Comparison of ENCODE assay signal across 1 cellular context in genomic region chr17:42782402-42783061, GRCh38.
TF ChIP-seq lines count a peak whose summit lies in the region.

No MANE protein-coding gene starts in this region.

TF ChIP-seq in GM23338, 12 proteins besides CTCF, POLR2A, EP300 and RAD21 (continued from another document):
- TF ChIP-seq ZNF462 (CRISPR knock-in tag; IDR thresholded peaks at IDR 0.05) (no peak), POLR2AphosphoS5 (IDR thresholded peaks at IDR 0.05; ENCODE audit: low read depth) (no peak), EZH2 (IDR thresholded peaks at IDR 0.05; ENCODE audit: low read depth, unreplicated experiment) (no peak), NANOG (IDR thresholded peaks at IDR 0.05; ENCODE audit: borderline replicate concordance) (no peak), ETS1 (IDR thresholded peaks at IDR 0.05) (no peak), CREB1 (CRISPR knock-in tag; IDR thresholded peaks at IDR 0.05; ENCODE audit: low read depth) (no peak), ZNF114 (CRISPR knock-in tag; IDR thresholded peaks at IDR 0.05) (no peak), ZNF331 (CRISPR knock-in tag; IDR thresholded peaks at IDR 0.05; ENCODE audit: low read depth) (no peak), EZH2phosphoT487 (IDR thresholded peaks at IDR 0.05; ENCODE audit: unreplicated experiment) (no peak), STAT1 (IDR thresholded peaks at IDR 0.05; ENCODE audit: unreplicated experiment) (no peak)
